In the genomic region with DNA sequence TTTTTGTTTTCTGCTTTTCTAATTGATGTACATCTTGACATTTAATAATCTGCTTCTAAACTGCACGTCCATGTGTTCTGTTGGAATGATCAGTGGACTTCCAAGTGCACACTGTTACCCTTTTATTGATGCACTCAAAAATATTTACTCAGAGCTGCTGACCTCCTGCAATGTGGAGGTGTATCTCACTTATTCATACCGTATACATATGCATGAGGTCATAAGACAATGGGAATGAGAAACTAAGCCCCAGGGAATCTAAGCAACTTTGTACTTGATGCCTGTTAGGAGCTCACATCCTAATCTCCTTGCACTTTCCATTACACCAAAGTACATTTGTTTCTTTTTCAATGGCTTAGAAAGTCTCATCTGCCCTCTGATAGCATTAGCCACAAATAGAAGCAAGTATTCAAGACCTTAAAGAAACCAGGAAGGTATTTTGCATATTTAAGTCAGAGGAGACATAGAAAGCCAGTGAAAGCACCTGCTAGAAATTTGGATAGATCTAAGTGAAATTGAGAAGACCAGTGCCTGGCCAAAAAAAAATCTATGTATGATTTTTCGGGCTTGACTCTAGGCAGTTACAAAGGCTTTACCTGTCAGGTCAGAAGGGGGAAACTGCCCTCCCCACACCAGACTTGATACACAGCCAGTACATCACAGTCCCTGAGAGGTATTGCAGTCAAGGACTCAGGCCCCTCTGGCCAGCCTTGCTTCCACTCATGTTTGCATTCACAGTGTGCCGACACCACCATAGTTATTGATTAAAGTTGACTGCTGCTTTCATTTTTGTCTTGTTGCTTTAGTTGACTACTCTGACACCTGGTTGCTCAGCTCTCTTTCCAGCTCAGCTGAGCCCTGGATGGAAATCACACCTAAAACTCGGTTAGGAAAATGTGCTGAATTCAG, we compare ENCODE assay signal across 22 cellular contexts.
"Had no signal": no experiment of that assay in that cellular context is flagged by ENCODE, and none has a peak within 500 bp of the region (broad histone marks: within the 10 kb centered on the region; RNA-seq: fewer than 3 reads in every experiment).

No MANE protein-coding gene starts in this region.

- H3K9me3 ChIP-seq: adrenal gland, transverse colon had no signal

- ATAC-seq: activated CD8-positive, alpha-beta T cell treated with anti-CD3 and anti-CD28 coated beads, Interleukin-2, amount 10 ng/mL, durations not matched to agents 7 days and 5 days; natural killer cell treated with Interleukin-12 subunit alpha and Interleukin-12 subunit beta and Interleukin-15 and Interleukin-18, amount 100 ng/mL, for 72 hours; right cardiac atrium had no signal

- H3K4me3 ChIP-seq: adrenal gland, transverse colon had no signal

- H3K36me3 ChIP-seq: adrenal gland, transverse colon had no signal

- H3K4me1 Mint-ChIP-seq: activated CD4-positive, alpha-beta T cell treated with anti-CD3 and anti-CD28 coated beads, Interleukin-2, amount 10 ng/mL, durations not matched to agents 24 days and 14 days; activated naive CD4-positive, alpha-beta T cell treated with anti-CD3 and anti-CD28 coated beads, Interleukin-2, amount 50 U/mL, for 24 hours; central memory CD8-positive, alpha-beta T cell had no signal

- H3K4me1 ChIP-seq: adrenal gland, transverse colon had no signal

- FAIRE-seq: small intestine, TTC549 had no signal

- H3K36me3 Mint-ChIP-seq: activated naive CD4-positive, alpha-beta T cell treated with anti-CD3 and anti-CD28 coated beads, Interleukin-2, amount 50 U/mL, for 24 hours had no signal

- DNase-seq: activated B cell treated with CpG ODN at 0.5 μM for 24 hours; activated CD4-positive, alpha-beta T cell treated with anti-CD3 and anti-CD28 coated beads, Interleukin-2, amount 10 ng/mL, durations not matched to agents 24 days and 14 days; activated CD8-positive, alpha-beta memory T cell treated with anti-CD3 and anti-CD28 coated beads, Interleukin-2, amount 50 U/mL, for 4 hours; activated CD8-positive, alpha-beta T cell treated with anti-CD3 and anti-CD28 coated beads, Interleukin-2, amount 10 ng/mL, durations not matched to agents 7 days and 5 days; activated effector memory CD4-positive, alpha-beta T cell treated with anti-CD3 and anti-CD28 coated beads, Interleukin-2, amount 50 U/mL, for 16 hours; activated T-cell treated with anti-CD3 and anti-CD28 coated beads, Interleukin-2, amount 50 U/mL, for 48 hours; adrenal gland; cortex of kidney; effector memory CD4-positive, alpha-beta T cell; foreskin melanocyte; head of caudate nucleus; right cardiac atrium; small intestine; stimulated activated CD4-positive, alpha-beta T cell treated with anti-CD3 and anti-CD28 coated beads, Interleukin-4, amount 100 ng/mL, for 24 hours; stimulated activated naive CD4-positive, alpha-beta T cell treated with Interleukin-2 at 50 U/mL for 16 hours; substantia nigra; transverse colon had no signal

- H3K9me3 Mint-ChIP-seq: activated B cell treated with CpG ODN at 0.5 μM for 24 hours; activated CD4-positive, alpha-beta T cell treated with anti-CD3 and anti-CD28 coated beads, Interleukin-2, amount 10 ng/mL, durations not matched to agents 24 days and 14 days; activated naive CD4-positive, alpha-beta T cell treated with anti-CD3 and anti-CD28 coated beads, Interleukin-2, amount 50 U/mL, for 24 hours had no signal

- H3K27me3 ChIP-seq: adrenal gland, transverse colon had no signal

- H3K4me3 Mint-ChIP-seq: activated B cell treated with CpG ODN at 0.5 μM for 24 hours; activated CD4-positive, alpha-beta T cell treated with anti-CD3 and anti-CD28 coated beads, Interleukin-2, amount 10 ng/mL, durations not matched to agents 24 days and 14 days; activated CD8-positive, alpha-beta T cell treated with anti-CD3 and anti-CD28 coated beads, Interleukin-2, amount 10 ng/mL, durations not matched to agents 7 days and 5 days; activated naive CD4-positive, alpha-beta T cell treated with anti-CD3 and anti-CD28 coated beads, Interleukin-2, amount 50 U/mL, for 24 hours; central memory CD8-positive, alpha-beta T cell; natural killer cell treated with Interleukin-12 subunit alpha and Interleukin-12 subunit beta and Interleukin-15 and Interleukin-18, amount 100 ng/mL, for 72 hours had no signal

- H3K27ac Mint-ChIP-seq: activated B cell treated with CpG ODN at 0.5 μM for 24 hours; activated CD4-positive, alpha-beta T cell treated with anti-CD3 and anti-CD28 coated beads, Interleukin-2, amount 10 ng/mL, durations not matched to agents 24 days and 14 days; activated CD8-positive, alpha-beta T cell treated with anti-CD3 and anti-CD28 coated beads, Interleukin-2, amount 10 ng/mL, durations not matched to agents 7 days and 5 days; activated naive CD4-positive, alpha-beta T cell treated with anti-CD3 and anti-CD28 coated beads, Interleukin-2, amount 50 U/mL, for 24 hours; natural killer cell treated with Interleukin-12 subunit alpha and Interleukin-12 subunit beta and Interleukin-15 and Interleukin-18, amount 100 ng/mL, for 72 hours had no signal

- H3K27me3 Mint-ChIP-seq: activated B cell treated with CpG ODN at 0.5 μM for 24 hours; activated CD4-positive, alpha-beta T cell treated with anti-CD3 and anti-CD28 coated beads, Interleukin-2, amount 10 ng/mL, durations not matched to agents 24 days and 14 days; activated naive CD4-positive, alpha-beta T cell treated with anti-CD3 and anti-CD28 coated beads, Interleukin-2, amount 50 U/mL, for 24 hours; central memory CD8-positive, alpha-beta T cell; natural killer cell treated with Interleukin-12 subunit alpha and Interleukin-12 subunit beta and Interleukin-15 and Interleukin-18, amount 100 ng/mL, for 72 hours had no signal

- H3K27ac ChIP-seq: adrenal gland, epithelial cell of prostate, transverse colon had no signal
